ENCODE assay signal across 19 cellular contexts in the genomic region with DNA sequence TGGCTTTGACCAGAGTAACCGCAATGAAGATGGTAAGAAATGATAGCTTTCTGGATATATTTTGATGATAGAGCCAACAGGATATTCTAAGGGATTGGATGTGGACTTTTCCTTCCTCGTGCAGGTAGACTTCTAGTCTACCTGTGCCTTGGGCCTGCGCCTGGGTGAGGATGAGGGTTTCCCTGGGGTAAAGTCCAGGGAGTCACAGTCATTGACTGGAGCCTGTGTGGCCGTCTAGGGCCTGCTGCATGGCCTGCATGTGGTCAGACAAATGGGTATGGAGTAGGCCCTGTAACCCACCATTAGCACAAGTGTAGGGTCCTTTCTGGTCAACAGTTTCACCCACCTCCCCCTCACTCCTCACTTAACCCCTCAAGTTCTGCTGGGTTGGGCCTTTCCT. TPM values are rescaled to one million over a fixed set of nuclear protein-coding genes. Genes with fewer than 3 reads are reported as not detected.
DNase-seq lines count a peak whose midpoint lies in the region; ATAC-seq and TF ChIP-seq lines count a peak whose summit lies in the region.
"Had no signal": no experiment of that assay in that cellular context is flagged by ENCODE, and none has a peak within 500 bp of the region (broad histone marks: within the 10 kb centered on the region; RNA-seq: fewer than 3 reads in every experiment).

No MANE protein-coding gene starts in this region.

- POLR2A ChIA-PET in A673 (lab: Charles Lee; ENCODE audit: low non-redundant PET) (no interaction called here), GM10248 (lab: Yijun Ruan, JAX) (no interaction called here)
- POLR2A ChIA-PET in activated CD4-positive, alpha-beta T cell treated with anti-CD3 and anti-CD28 coated beads for 36 hours (lab: Charles Lee) = no interaction called here

- WGBS in esophagus squamous epithelium, 2 donors = 89 to 96% methylated on average over 4 of the region's 4 CpGs

- no peak for TF ChIP-seq POLR2A in esophagus squamous epithelium (IDR thresholded peaks at IDR 0.05)

- no peaks in the 10 kb centered on the region for H3K9me3 Mint-ChIP-seq in Calu3 (ENCODE audit: low read depth, unreplicated experiment)
- H3K9me3 Mint-ChIP-seq in activated CD4-positive, alpha-beta T cell treated with anti-CD3 and anti-CD28 coated beads for 36 hours (ENCODE audit: low read depth) = no peaks in the 10 kb centered on the region
- H3K9me3 Mint-ChIP-seq: CD8-positive, alpha-beta T cell; H9 had no signal

- peaks cover 26% of the 10 kb centered on the region for H3K36me3 Mint-ChIP-seq in Calu3 (ENCODE audit: insufficient read depth, unreplicated experiment)
- no peaks in the 10 kb centered on the region for H3K36me3 Mint-ChIP-seq in T-helper 17 cell (ENCODE audit: low read depth)
- no peaks in the 10 kb centered on the region for H3K36me3 Mint-ChIP-seq in activated CD4-positive, alpha-beta T cell treated with anti-CD3 and anti-CD28 coated beads for 36 hours (ENCODE audit: low read depth)
- H3K36me3 Mint-ChIP-seq: CD8-positive, alpha-beta T cell had no signal

- BruUV-seq in Calu3 (replicated peaks; lab: Mats Ljungman, UMichigan) (no TSS peak), A673 (replicated peaks; lab: Mats Ljungman, UMichigan) (no TSS peak)

- peaks cover 56% of the 10 kb centered on the region for H3K4me1 Mint-ChIP-seq in Calu3 (ENCODE audit: low read depth, unreplicated experiment)
- H3K4me1 Mint-ChIP-seq in T-helper 17 cell = no peaks in the 10 kb centered on the region
- no peaks in the 10 kb centered on the region for H3K4me1 Mint-ChIP-seq in activated CD4-positive, alpha-beta T cell treated with anti-CD3 and anti-CD28 coated beads for 36 hours
- H3K4me1 Mint-ChIP-seq: B cell had no signal

- H3K27ac ChIP-seq in esophagus squamous epithelium = peak overlapping the region; percentile 36 to 84 (median 62)
- H3K27ac ChIP-seq in A673 (ENCODE audit: low read depth, low read length, poor library complexity, severe bottlenecking) = no peak overlapping the region
- H3K27ac ChIP-seq: BLaER1 treated with 17β-estradiol and CSF1 and Interleukin-3, amounts not matched to agents 10 nM and 100 nM; HL-60 had no signal

- CTCF ChIA-PET in Calu3 (lab: Charles Lee) = interaction anchor here (1.3 kb wide), 1 partner anchor 27 kb away, joined by 3 read pairs; no protein-coding TSS in a partner anchor
- CTCF ChIA-PET in A673 (lab: Charles Lee) = no interaction called here
- CTCF ChIA-PET in GM10248 (lab: Yijun Ruan, JAX) = interaction anchor here (0.9 to 1.9 kb wide), 3 partner anchors 9 to 13 kb away, joined by 4 to 7 read pairs (median 5); a partner anchor contains a TSS
- CTCF ChIA-PET in activated CD4-positive, alpha-beta T cell treated with anti-CD3 and anti-CD28 coated beads for 36 hours (lab: Charles Lee) = interaction anchor here (0.6 kb wide), 1 partner anchor 892 kb away, joined by 3 read pairs; no protein-coding TSS in a partner anchor

- H3K36me3 ChIP-seq in esophagus squamous epithelium (no peaks in the 10 kb centered on the region), A673 (ENCODE audit: insufficient read depth, low read length, poor library complexity, severe bottlenecking) (no peaks in the 10 kb centered on the region)
- H3K36me3 ChIP-seq: BLaER1 treated with 17β-estradiol and CSF1 and Interleukin-3, amounts not matched to agents 10 nM and 100 nM had no signal

- no peak overlapping the region for H3K4me3 Mint-ChIP-seq in Calu3 (ENCODE audit: low read depth, unreplicated experiment)
- H3K4me3 Mint-ChIP-seq in T-helper 17 cell = no peak overlapping the region
- no peak overlapping the region for H3K4me3 Mint-ChIP-seq in activated CD4-positive, alpha-beta T cell treated with anti-CD3 and anti-CD28 coated beads for 36 hours
- H3K4me3 Mint-ChIP-seq: B cell; CD8-positive, alpha-beta T cell; H9 had no signal

- intact Hi-C loops in Calu3 (cut with micrococcal nuclease; ENCODE audit: unreplicated experiment) (loop anchor here (5.0 to 10.0 kb wide), 3 partner anchors 111 to 194 kb away; a partner anchor contains a TSS), esophagus squamous epithelium (cut with DNase I) (loop anchor here (10.0 kb wide), 1 partner anchor 266 kb away; no protein-coding TSS in a partner anchor), posterior vena cava (cut with DNase I) (no loop called here), A673 (cut with micrococcal nuclease; ENCODE audit: unreplicated experiment) (loop anchor here (10.0 kb wide), 1 partner anchor 326 kb away; no protein-coding TSS in a partner anchor)
- intact Hi-C loops in activated CD4-positive, alpha-beta T cell treated with anti-CD3 and anti-CD28 coated beads for 36 hours (cut with DNase I, micrococcal nuclease) = no loop called here

- peaks cover 0 to 52% (median 4%) of the 10 kb centered on the region in 3 donors for H3K4me1 ChIP-seq in esophagus squamous epithelium
- H3K4me1 ChIP-seq in A673 (ENCODE audit: insufficient read depth, low read length, poor library complexity, severe bottlenecking) = no peaks in the 10 kb centered on the region

- no peak for ATAC-seq in T-helper 17 cell
- ATAC-seq in activated CD4-positive, alpha-beta T cell treated with anti-CD3 and anti-CD28 coated beads for 36 hours = no peak
- ATAC-seq: CD8-positive, alpha-beta T cell had no signal

- no peaks in the 10 kb centered on the region for H3K27me3 ChIP-seq in esophagus squamous epithelium
- no peaks in the 10 kb centered on the region for H3K27me3 ChIP-seq in A673 (replicated peaks; ENCODE audit: insufficient read depth, low read depth, low read length, poor library complexity)
- H3K27me3 ChIP-seq: BLaER1 treated with 17β-estradiol and CSF1 and Interleukin-3, amounts not matched to agents 10 nM and 100 nM had no signal

- H3K9me3 ChIP-seq in T-helper 17 cell (ENCODE audit: control insufficient read depth, low read length, poor library complexity, severe bottlenecking) (no peaks in the 10 kb centered on the region), esophagus squamous epithelium (no peaks in the 10 kb centered on the region), A673 (ENCODE audit: low read depth, low read length, poor library complexity, severe bottlenecking) (no peaks in the 10 kb centered on the region)

- H3K4me3 ChIP-seq in esophagus squamous epithelium (no peak overlapping the region), A673 (ENCODE audit: low read depth, low read length, poor library complexity, severe bottlenecking) (no peak overlapping the region)
- H3K4me3 ChIP-seq: BLaER1 treated with 17β-estradiol and CSF1 and Interleukin-3, amounts not matched to agents 10 nM and 100 nM had no signal

- TF ChIP-seq CTCF in Calu3 (IDR thresholded peaks at IDR 0.05; ENCODE audit: unreplicated experiment) (no peak), esophagus squamous epithelium (IDR thresholded peaks at IDR 0.05) (no peak), A673 (conservative IDR thresholded peaks at IDR 0.05; ENCODE audit: low read depth, low read length) (no peak), GM10248 (IDR thresholded peaks at IDR 0.05; ENCODE audit: control extremely low read depth, extremely low read depth, low read depth, missing control alignments) (no peak)

- H3K27me3 Mint-ChIP-seq in Calu3 (ENCODE audit: unreplicated experiment) (no peaks in the 10 kb centered on the region), T-helper 17 cell (no peaks in the 10 kb centered on the region)
- H3K27me3 Mint-ChIP-seq in activated CD4-positive, alpha-beta T cell treated with anti-CD3 and anti-CD28 coated beads for 36 hours = no peaks in the 10 kb centered on the region
- H3K27me3 Mint-ChIP-seq: B cell had no signal

- peak overlapping the region; percentile 90 for H3K27ac Mint-ChIP-seq in Calu3 (ENCODE audit: unreplicated experiment)
- H3K27ac Mint-ChIP-seq in T-helper 17 cell = peak overlapping the region; percentile 11
- H3K27ac Mint-ChIP-seq in activated CD4-positive, alpha-beta T cell treated with anti-CD3 and anti-CD28 coated beads for 36 hours = no peak overlapping the region
- H3K27ac Mint-ChIP-seq: CD8-positive, alpha-beta T cell; H9 had no signal

- DNase-seq in Calu3 (no peak), T-helper 17 cell (no peak), esophagus squamous epithelium (lab: John Stamatoyannopoulos, UW) (no peak), posterior vena cava (ENCODE audit: low spot score) (peak; percentile 17), A673 (ENCODE audit: low spot score) (no peak), GM10248 (ENCODE audit: extremely low spot score) (no peak), NCI-H82 treated with DMSO at 0.1 percent for 48 hours (lab: John Stamatoyannopoulos, UW; ENCODE audit: unreplicated experiment) (no peak)
- no peak for DNase-seq in activated CD4-positive, alpha-beta T cell treated with anti-CD3 and anti-CD28 coated beads for 36 hours
- DNase-seq: 8988T; CD8-positive, alpha-beta T cell; DMS 273 treated with DMSO at 0.1 percent for 48 hours; DMS53; DND-41; EL; H9; IMR-90 had no signal

RNA-seq across cellular contexts. Expression of a gene that starts 12.7 kb away (rescaled TPM):
- total RNA-seq in Calu3 (2022) (234 and 245 TPM in 2 replicates), T-helper 17 cell (10 to 100 TPM; 48.6 to 50.6 TPM), esophagus squamous epithelium (100 to 1,000 TPM in 2 of 4 donors, 10 to 100 TPM in 2; 77.2 to 147 (median 107) TPM), posterior vena cava (100 to 1,000 TPM in 1 of 2 donors, 10 to 100 TPM in 1; 79.2 to 104 TPM), A673 (2021) (68.5 and 68.9 TPM in 2 replicates)
- total RNA-seq in activated CD4-positive, alpha-beta T cell treated with anti-CD3 and anti-CD28 coated beads for 36 hours = 10 to 100 TPM; 86.0 to 94.1 TPM

Comparison
In these comparisons a context has a peak if more than half of its experiments do, and no peak if none do; other contexts are left out.
1. intact Hi-C loops: an anchor here in Calu3 (5.0 to 10.0 kb wide), esophagus squamous epithelium (10.0 kb wide) and A673 (10.0 kb wide); none called in posterior vena cava and activated CD4-positive, alpha-beta T cell treated with anti-CD3 and anti-CD28 coated beads for 36 hours.